Comparison of ENCODE assay signal across 9 cellular contexts in the genomic region with DNA sequence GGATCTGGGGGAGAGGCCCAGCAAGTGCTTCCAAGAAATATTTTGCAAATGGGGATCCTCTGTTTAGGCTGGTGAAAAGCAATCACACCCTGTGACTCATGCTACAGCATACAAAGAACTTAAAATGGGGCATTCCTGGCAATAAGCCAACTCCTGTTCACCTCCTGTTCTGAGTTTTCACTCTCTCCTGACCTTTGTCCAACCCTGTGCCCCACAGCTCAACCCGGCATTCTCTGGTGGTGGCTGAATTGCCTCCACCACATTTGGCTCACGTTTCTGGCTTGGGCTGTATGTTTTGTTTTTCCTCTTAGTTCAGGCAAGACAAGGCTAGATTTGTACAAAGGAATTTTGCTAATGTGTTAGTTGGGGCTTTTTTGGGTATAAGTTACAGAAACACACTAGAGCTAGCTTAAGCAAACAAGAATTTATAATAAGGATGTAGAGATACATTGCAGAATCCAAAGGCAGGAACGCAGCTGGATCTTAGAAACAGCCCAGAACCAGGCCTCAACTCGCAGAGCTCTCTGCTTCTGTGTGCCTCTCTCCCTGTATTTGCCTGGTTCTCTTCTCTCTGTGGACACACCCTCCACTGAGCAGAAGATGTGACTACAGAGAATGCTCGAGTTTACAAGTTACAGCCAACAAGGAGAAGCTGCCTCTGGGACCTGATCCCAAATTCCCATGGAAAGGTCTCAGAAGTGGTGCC. TPM values are rescaled to one million over a fixed set of nuclear protein-coding genes. Genes with fewer than 3 reads are reported as not detected.
DNase-seq lines count a peak whose midpoint lies in the region; ATAC-seq and TF ChIP-seq lines count a peak whose summit lies in the region.
"Had no signal": no experiment of that assay in that cellular context is flagged by ENCODE, and none has a peak within 500 bp of the region (broad histone marks: within the 10 kb centered on the region; RNA-seq: fewer than 3 reads in every experiment).

No MANE protein-coding gene starts in this region.

- H3K4me3 Mint-ChIP-seq in activated CD4-positive, alpha-beta memory T cell treated with anti-CD3 and anti-CD28 coated beads for 36 hours, result no peak overlapping the region
- no peak overlapping the region for H3K4me3 Mint-ChIP-seq in activated CD4-positive, alpha-beta memory T cell treated with anti-CD3 and anti-CD28 coated beads, Interleukin-2, amount 10 ng/mL, durations not matched to agents 7 days and 5 days
- no peak overlapping the region for H3K4me3 Mint-ChIP-seq in chondrocyte (ENCODE audit: unreplicated experiment)

- no peak for TF ChIP-seq POLR2A in vagina (IDR thresholded peaks at IDR 0.05)

- H3K9me3 ChIP-seq in lung (ENCODE audit: control insufficient read depth in 2 of 2, insufficient read depth in 1 of 2, low read length in 1 of 2) (no peaks in the 10 kb centered on the region), vagina (no peaks in the 10 kb centered on the region)

- 47 to 77% methylated on average over 5 of the region's 5 CpGs for WGBS in lung, 2 donors

- peak overlapping the region; percentile 30 for H3K27ac Mint-ChIP-seq in activated CD4-positive, alpha-beta memory T cell treated with anti-CD3 and anti-CD28 coated beads for 36 hours
- H3K27ac Mint-ChIP-seq in activated CD4-positive, alpha-beta memory T cell treated with anti-CD3 and anti-CD28 coated beads, Interleukin-2, amount 10 ng/mL, durations not matched to agents 7 days and 5 days, result no peak overlapping the region
- H3K27ac Mint-ChIP-seq in chondrocyte (ENCODE audit: unreplicated experiment), result peak overlapping the region; percentile 88

- no peak for DNase-seq in activated CD4-positive, alpha-beta memory T cell treated with anti-CD3 and anti-CD28 coated beads for 36 hours
- DNase-seq in activated CD4-positive, alpha-beta memory T cell treated with anti-CD3 and anti-CD28 coated beads, Interleukin-2, amount 10 ng/mL, durations not matched to agents 7 days and 5 days, result no peak
- DNase-seq in chondrocyte (ENCODE audit: low spot score), result no peak
- peak; percentile 55 for DNase-seq in lung (ENCODE audit: low spot score)
- DNase-seq in vagina (ENCODE audit: extremely low spot score in 2 of 2), result no peak
- no peak for DNase-seq in NCI-H446 treated with DMSO at 0.1 percent for 48 hours (lab: John Stamatoyannopoulos, UW)

- H3K27ac ChIP-seq in lung (ENCODE audit: low read depth in 1 of 2, low read length in 1 of 2) (peak overlapping the region in 1 of 2 donors; percentile 32), vagina (peak overlapping the region; percentile 65)
- H3K27ac ChIP-seq: C4-2B had no signal

- intact Hi-C loops in activated CD4-positive, alpha-beta memory T cell treated with anti-CD3 and anti-CD28 coated beads for 36 hours (cut with micrococcal nuclease), result no loop called here
- intact Hi-C loops in vagina (cut with DNase I), result no loop called here

- peaks cover 0 to 2% of the 10 kb centered on the region in 2 donors for H3K4me1 ChIP-seq in lung (ENCODE audit: control insufficient read depth in 2 of 2, insufficient read depth in 2 of 2, low read length in 2 of 2)
- H3K4me1 ChIP-seq in vagina, result peaks cover 28% of the 10 kb centered on the region

- H3K27me3 ChIP-seq in lung (ENCODE audit: control insufficient read depth, insufficient read depth) (no peaks in the 10 kb centered on the region), vagina (no peaks in the 10 kb centered on the region)

- peaks cover 4 to 23% of the 10 kb centered on the region in 2 donors for H3K36me3 ChIP-seq in lung (ENCODE audit: control insufficient read depth in 2 of 2, insufficient read depth in 2 of 2, low read length in 2 of 2)
- peaks cover 0 to 22% of the 10 kb centered on the region in 2 donors for H3K36me3 ChIP-seq in vagina

- H3K27me3 Mint-ChIP-seq in activated CD4-positive, alpha-beta memory T cell treated with anti-CD3 and anti-CD28 coated beads for 36 hours, result no peaks in the 10 kb centered on the region
- no peaks in the 10 kb centered on the region for H3K27me3 Mint-ChIP-seq in activated CD4-positive, alpha-beta memory T cell treated with anti-CD3 and anti-CD28 coated beads, Interleukin-2, amount 10 ng/mL, durations not matched to agents 7 days and 5 days
- no peaks in the 10 kb centered on the region for H3K27me3 Mint-ChIP-seq in chondrocyte (ENCODE audit: low read depth)

- H3K4me1 Mint-ChIP-seq in activated CD4-positive, alpha-beta memory T cell treated with anti-CD3 and anti-CD28 coated beads for 36 hours (ENCODE audit: low read depth), result no peaks in the 10 kb centered on the region
- no peaks in the 10 kb centered on the region for H3K4me1 Mint-ChIP-seq in activated CD4-positive, alpha-beta memory T cell treated with anti-CD3 and anti-CD28 coated beads, Interleukin-2, amount 10 ng/mL, durations not matched to agents 7 days and 5 days
- peaks cover 21% of the 10 kb centered on the region for H3K4me1 Mint-ChIP-seq in chondrocyte (ENCODE audit: low read depth)

- TF ChIP-seq CTCF in chondrocyte (IDR thresholded peaks at IDR 0.05) (no peak), lung (IDR thresholded peaks at IDR 0.05; ENCODE audit: control extremely low read depth, extremely low read depth) (no peak), vagina (IDR thresholded peaks at IDR 0.05) (no peak)

- POLR2A ChIA-PET in activated CD4-positive, alpha-beta memory T cell treated with anti-CD3 and anti-CD28 coated beads for 36 hours (lab: Charles Lee), result interaction anchor here (1.2 kb wide), 1 partner anchor 9 kb away, joined by 3 read pairs; the partner anchor contains the start of gene ABCC10
- POLR2A ChIA-PET in activated CD4-positive, alpha-beta memory T cell treated with anti-CD3 and anti-CD28 coated beads, Interleukin-2, amount 10 ng/mL, durations not matched to agents 7 days and 5 days (lab: Charles Lee), result interaction anchor here (1.2 to 1.6 kb wide), 2 partner anchors 9 to 10 kb away, joined by 3 to 5 read pairs; partner anchors contain the start of gene ABCC10

- H3K9me3 Mint-ChIP-seq in activated CD4-positive, alpha-beta memory T cell treated with anti-CD3 and anti-CD28 coated beads for 36 hours, result no peaks in the 10 kb centered on the region
- H3K9me3 Mint-ChIP-seq in activated CD4-positive, alpha-beta memory T cell treated with anti-CD3 and anti-CD28 coated beads, Interleukin-2, amount 10 ng/mL, durations not matched to agents 7 days and 5 days, result no peaks in the 10 kb centered on the region
- no peaks in the 10 kb centered on the region for H3K9me3 Mint-ChIP-seq in chondrocyte (ENCODE audit: low read depth)

- peak; percentile 36 for ATAC-seq in lung (ENCODE audit: insufficient read depth, low FRiP score)
- no peak for ATAC-seq in GM21526 (IDR thresholded peaks at IDR 0.05; ENCODE audit: low FRiP score, unreplicated experiment)
- no peak for ATAC-seq in HG02623 (IDR thresholded peaks at IDR 0.05; ENCODE audit: unreplicated experiment)

- CTCF ChIA-PET in activated CD4-positive, alpha-beta memory T cell treated with anti-CD3 and anti-CD28 coated beads for 36 hours (lab: Charles Lee), result interaction anchor here (0.5 to 1.0 kb wide), 3 partner anchors 10 to 50 kb away, joined by 3 read pairs; partner anchors contain the start of genes ABCC10 and DLK2
- CTCF ChIA-PET in activated CD4-positive, alpha-beta memory T cell treated with anti-CD3 and anti-CD28 coated beads, Interleukin-2, amount 10 ng/mL, durations not matched to agents 7 days and 5 days (lab: Charles Lee), result interaction anchor here (0.9 to 1.7 kb wide), 2 partner anchors 9 to 208 kb away, joined by 4 to 5 read pairs; partner anchors contain the start of gene DNPH1

- H3K4me3 ChIP-seq in lung, result no peak overlapping the region
- no peak overlapping the region for H3K4me3 ChIP-seq in vagina

- peaks cover 6% of the 10 kb centered on the region for H3K36me3 Mint-ChIP-seq in activated CD4-positive, alpha-beta memory T cell treated with anti-CD3 and anti-CD28 coated beads for 36 hours
- H3K36me3 Mint-ChIP-seq in activated CD4-positive, alpha-beta memory T cell treated with anti-CD3 and anti-CD28 coated beads, Interleukin-2, amount 10 ng/mL, durations not matched to agents 7 days and 5 days (ENCODE audit: low read depth), result peaks cover 9% of the 10 kb centered on the region
- peaks cover 6% of the 10 kb centered on the region for H3K36me3 Mint-ChIP-seq in chondrocyte (ENCODE audit: low read depth)

RNA-seq across cellular contexts. Expression of gene ABCC10, which starts 9.4 kb away (rescaled TPM):
- total RNA-seq in activated CD4-positive, alpha-beta memory T cell treated with anti-CD3 and anti-CD28 coated beads for 36 hours, result 10 to 100 TPM; 27.2 to 31.9 TPM
- total RNA-seq in activated CD4-positive, alpha-beta memory T cell treated with anti-CD3 and anti-CD28 coated beads, Interleukin-2, amount 10 ng/mL, durations not matched to agents 7 days and 5 days, result 10 to 100 TPM; 46.8 to 49.8 TPM
- 42.5 to 43.2 TPM (median 43.1 TPM) in 3 replicates for total RNA-seq in chondrocyte
- total RNA-seq in lung, result 10 to 100 TPM; 18.7 to 43.3 TPM
- 10 to 100 TPM; 15.7 to 33.6 TPM for polyA plus RNA-seq in lung
- total RNA-seq in vagina, result 22.8 TPM

RNA-seq across cellular contexts. Expression of gene DLK2, which starts 18.6 kb away (rescaled TPM):
- 1 to 10 TPM; 1.6 TPM for total RNA-seq in activated CD4-positive, alpha-beta memory T cell treated with anti-CD3 and anti-CD28 coated beads for 36 hours
- under 1 TPM; 0.18 to 0.50 TPM for total RNA-seq in activated CD4-positive, alpha-beta memory T cell treated with anti-CD3 and anti-CD28 coated beads, Interleukin-2, amount 10 ng/mL, durations not matched to agents 7 days and 5 days
- total RNA-seq in chondrocyte (0.29 to 1.3 TPM (median 1.1 TPM) in 3 replicates), lung (1 to 10 TPM; 1.4 to 2.6 TPM), vagina (3.9 TPM)
- polyA plus RNA-seq in lung, result 1 to 10 TPM; 1.1 TPM

RNA-seq across cellular contexts. Expression of gene TJAP1, which starts 40.6 kb away (rescaled TPM):
- 10 to 100 TPM; 30.5 to 36.2 TPM for total RNA-seq in activated CD4-positive, alpha-beta memory T cell treated with anti-CD3 and anti-CD28 coated beads for 36 hours
- 10 to 100 TPM; 34.7 to 36.6 TPM for total RNA-seq in activated CD4-positive, alpha-beta memory T cell treated with anti-CD3 and anti-CD28 coated beads, Interleukin-2, amount 10 ng/mL, durations not matched to agents 7 days and 5 days
- total RNA-seq in chondrocyte (27.7 to 35.3 TPM (median 31.0 TPM) in 3 replicates), lung (10 to 100 TPM; 24.1 to 29.5 TPM), vagina (27.5 TPM)
- polyA plus RNA-seq in lung, result 10 to 100 TPM; 21.7 to 22.6 TPM
